Comparison of ENCODE assay signal across 2 cellular contexts in genomic region chr15:66760358-66760967, GRCh38.
TF ChIP-seq lines count a peak whose summit lies in the region.

No MANE protein-coding gene starts in this region.

TF ChIP-seq in HCT116, 20 proteins besides CTCF, POLR2A, EP300 and RAD21:
- TF ChIP-seq ELF1 (IDR thresholded peaks at IDR 0.05; ENCODE audit: borderline replicate concordance, low read depth) (no peak), TCF7L2 (IDR thresholded peaks at IDR 0.05; ENCODE audit: borderline replicate concordance, extremely low read depth, insufficient read depth, insufficient read length) (no peak)

TF ChIP-seq in H1, 55 proteins besides CTCF, POLR2A, EP300 and RAD21:
- TF ChIP-seq HDAC6 (IDR thresholded peaks at IDR 0.05; ENCODE audit: low read depth, low read length) (no peak), SAP30 (IDR thresholded peaks at IDR 0.05; ENCODE audit: insufficient read depth, insufficient replicate concordance, low read length) (no peak), PHF8 (conservative IDR thresholded peaks at IDR 0.05; ENCODE audit: low read depth, low read length) (no peak), CHD1 (IDR thresholded peaks at IDR 0.05; ENCODE audit: low read depth, low read length) (no peak), POU5F1 (IDR thresholded peaks at IDR 0.05; ENCODE audit: low read depth, low read length) (no peak), CHD2 (IDR thresholded peaks at IDR 0.05; ENCODE audit: low read length) (no peak), KDM1A (IDR thresholded peaks at IDR 0.05; ENCODE audit: borderline replicate concordance, low read length) (no peak), GTF2F1 (IDR thresholded peaks at IDR 0.05; ENCODE audit: borderline replicate concordance, low read depth, low read length) (no peak), E2F6 (IDR thresholded peaks at IDR 0.05) (no peak), USF2 (IDR thresholded peaks at IDR 0.05; ENCODE audit: low read length) (no peak)
